Comparison of ENCODE assay signal across 1 cellular context in the genomic region with DNA sequence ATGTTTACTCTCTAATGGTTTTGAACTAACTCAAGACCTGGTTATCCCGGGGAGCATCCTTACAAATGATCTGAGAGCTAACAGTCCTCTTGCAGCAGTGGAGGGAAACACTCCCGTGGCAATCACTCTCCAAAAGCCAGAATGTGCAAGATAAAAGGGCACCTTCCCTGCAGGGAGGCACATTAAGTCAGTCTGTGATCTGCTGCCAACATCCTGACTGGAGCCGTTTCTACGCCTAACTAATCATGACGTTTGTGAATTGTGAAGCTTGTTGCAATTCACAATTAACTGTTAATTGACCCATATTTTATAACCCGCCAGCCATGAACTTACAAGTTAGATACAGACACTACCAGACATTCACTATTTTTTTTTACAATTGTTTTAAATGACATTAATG.
TF ChIP-seq lines count a peak whose summit lies in the region.

No MANE protein-coding gene starts in this region.

TF ChIP-seq in HEK293, 187 proteins besides CTCF, POLR2A, EP300 and RAD21 (continued from another document):
- TF ChIP-seq BCL11B (tag by site-specific recombination; IDR thresholded peaks at IDR 0.05; ENCODE audit: low read depth) (peak; percentile 87; the same call in 1 of the 2 replicates), ZNF175 (tag by site-specific recombination; IDR thresholded peaks at IDR 0.05) (no peak), ZNF266 (tag by site-specific recombination; IDR thresholded peaks at IDR 0.05; ENCODE audit: low read depth) (no peak), MZF1 (tag by site-specific recombination; IDR thresholded peaks at IDR 0.05; ENCODE audit: borderline replicate concordance) (peak; percentile 56; the same call in 1 of the 2 replicates)
- TF ChIP-seq, protein P1, sequence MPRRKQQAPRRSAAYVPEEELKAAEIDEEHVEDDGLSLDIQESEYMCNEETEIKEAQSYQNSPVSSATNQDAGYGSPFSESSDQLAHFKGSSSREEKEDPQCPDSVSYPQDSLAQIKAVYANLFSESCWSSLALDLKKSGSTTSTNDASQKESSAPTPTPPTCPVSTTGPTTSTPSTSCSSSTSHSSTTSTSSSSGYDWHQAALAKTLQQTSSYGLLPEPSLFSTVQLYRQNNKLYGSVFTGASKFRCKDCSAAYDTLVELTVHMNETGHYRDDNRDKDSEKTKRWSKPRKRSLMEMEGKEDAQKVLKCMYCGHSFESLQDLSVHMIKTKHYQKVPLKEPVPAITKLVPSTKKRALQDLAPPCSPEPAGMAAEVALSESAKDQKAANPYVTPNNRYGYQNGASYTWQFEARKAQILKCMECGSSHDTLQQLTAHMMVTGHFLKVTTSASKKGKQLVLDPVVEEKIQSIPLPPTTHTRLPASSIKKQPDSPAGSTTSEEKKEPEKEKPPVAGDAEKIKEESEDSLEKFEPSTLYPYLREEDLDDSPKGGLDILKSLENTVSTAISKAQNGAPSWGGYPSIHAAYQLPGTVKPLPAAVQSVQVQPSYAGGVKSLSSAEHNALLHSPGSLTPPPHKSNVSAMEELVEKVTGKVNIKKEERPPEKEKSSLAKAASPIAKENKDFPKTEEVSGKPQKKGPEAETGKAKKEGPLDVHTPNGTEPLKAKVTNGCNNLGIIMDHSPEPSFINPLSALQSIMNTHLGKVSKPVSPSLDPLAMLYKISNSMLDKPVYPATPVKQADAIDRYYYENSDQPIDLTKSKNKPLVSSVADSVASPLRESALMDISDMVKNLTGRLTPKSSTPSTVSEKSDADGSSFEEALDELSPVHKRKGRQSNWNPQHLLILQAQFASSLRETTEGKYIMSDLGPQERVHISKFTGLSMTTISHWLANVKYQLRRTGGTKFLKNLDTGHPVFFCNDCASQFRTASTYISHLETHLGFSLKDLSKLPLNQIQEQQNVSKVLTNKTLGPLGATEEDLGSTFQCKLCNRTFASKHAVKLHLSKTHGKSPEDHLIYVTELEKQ (tag by site-specific recombination; IDR thresholded peaks at IDR 0.05; ENCODE audit: borderline replicate concordance), result peak; percentile 90; the same call in 1 of the 2 replicates
- TF ChIP-seq, protein P2, sequence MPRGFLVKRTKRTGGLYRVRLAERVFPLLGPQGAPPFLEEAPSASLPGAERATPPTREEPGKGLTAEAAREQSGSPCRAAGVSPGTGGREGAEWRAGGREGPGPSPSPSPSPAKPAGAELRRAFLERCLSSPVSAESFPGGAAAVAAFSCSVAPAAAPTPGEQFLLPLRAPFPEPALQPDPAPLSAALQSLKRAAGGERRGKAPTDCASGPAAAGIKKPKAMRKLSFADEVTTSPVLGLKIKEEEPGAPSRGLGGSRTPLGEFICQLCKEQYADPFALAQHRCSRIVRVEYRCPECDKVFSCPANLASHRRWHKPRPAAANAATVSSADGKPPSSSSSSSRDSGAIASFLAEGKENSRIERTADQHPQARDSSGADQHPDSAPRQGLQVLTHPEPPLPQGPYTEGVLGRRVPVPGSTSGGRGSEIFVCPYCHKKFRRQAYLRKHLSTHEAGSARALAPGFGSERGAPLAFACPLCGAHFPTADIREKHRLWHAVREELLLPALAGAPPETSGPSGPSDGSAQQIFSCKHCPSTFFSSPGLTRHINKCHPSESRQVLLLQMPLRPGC (tag by site-specific recombination; IDR thresholded peaks at IDR 0.05), result peak; percentile 89
TF ChIP-seq in HEK293: peak in this region for 74.
